38 cellular contexts compared by ENCODE assay signal in genomic region chr11:44255406-44256071, GRCh38. TPM values are rescaled to one million over a fixed set of nuclear protein-coding genes. Genes with fewer than 3 reads are reported as not detected.
"Had no signal": no experiment of that assay in that cellular context is flagged by ENCODE, and none has a peak within 500 bp of the region (broad histone marks: within the 10 kb centered on the region; RNA-seq: fewer than 3 reads in every experiment).

No MANE protein-coding gene starts in this region.

- H3K36me3 ChIP-seq: heart left ventricle, lower lobe of right lung, neutrophil, pancreas, prostate gland, sigmoid colon, thoracic aorta, vagina, WERI-Rb-1 had no signal

- H3K27ac ChIP-seq: body of pancreas, heart left ventricle, left lung, lower lobe of right lung, neutrophil, pancreas, prostate gland, sigmoid colon, thoracic aorta, vagina, WERI-Rb-1 had no signal

- H3K4me1 ChIP-seq: body of pancreas, left lung, lower lobe of right lung, pancreas, prostate gland, vagina had no signal

- ATAC-seq: activated CD4-positive, CD25-positive, alpha-beta regulatory T cell treated with anti-CD3 and anti-CD28 coated beads, Interleukin-2, amount 50 U/mL, for 24 hours; body of pancreas; effector memory CD8-positive, alpha-beta T cell; esophagus mucosa; left lung; lower lobe of right lung; mucosa of descending colon; pancreas; stimulated activated effector memory CD8-positive, alpha-beta T cell treated with anti-CD3 and anti-CD28 coated beads, Interleukin-12 subunit alpha, Interleukin-12 subunit beta, amount 100 ng/mL, for 72 hours had no signal

- H3K36me3 Mint-ChIP-seq: stimulated activated effector memory CD8-positive, alpha-beta T cell treated with anti-CD3 and anti-CD28 coated beads, Interleukin-12 subunit alpha, Interleukin-12 subunit beta, amount 100 ng/mL, for 72 hours had no signal

- H3K4me3 Mint-ChIP-seq: activated naive CD4-positive, alpha-beta T cell treated with anti-CD3 and anti-CD28 coated beads, Interleukin-2, amount 50 U/mL, for 24 hours; effector memory CD8-positive, alpha-beta T cell; immature natural killer cell; nephron; stimulated activated effector memory CD8-positive, alpha-beta T cell treated with anti-CD3 and anti-CD28 coated beads, Interleukin-12 subunit alpha, Interleukin-12 subunit beta, amount 100 ng/mL, for 72 hours; stimulated activated naive CD8-positive, alpha-beta T cell treated with anti-CD3 and anti-CD28 coated beads, Interleukin-15, Interleukin-2, amounts not matched to agents 100 ng/mL and 50 ng/mL, for 24 hours; T-helper 1 cell treated with Interleukin-12 subunit alpha and Interleukin-12 subunit beta and Interleukin-4 antibody, amounts not matched to agents 30 μg/mL and 1 μg/mL, for 36 hours; type B pancreatic cell had no signal

- H3K9me3 ChIP-seq: neutrophil, pancreas, prostate gland had no signal

- DNase-seq: activated CD4-positive, alpha-beta T cell treated with anti-CD3 and anti-CD28 coated beads for 48 hours; activated CD4-positive, alpha-beta T cell treated with anti-CD3 and anti-CD28 coated beads, Interleukin-2, amount 50 U/mL, for 48 hours; activated T-cell treated with anti-CD3 and anti-CD28 coated beads, Interleukin-2, amount 50 U/mL, for 48 hours; anterior cingulate cortex; body of pancreas; cortex of kidney; effector memory CD8-positive, alpha-beta T cell; foreskin fibroblast; heart left ventricle; hypothalamus; immature natural killer cell; left lung; lower lobe of right lung; mesendoderm; mucosa of descending colon; pancreas; retina; sigmoid colon; small intestine; stimulated activated CD4-positive, alpha-beta T cell treated with anti-CD3 and anti-CD28 coated beads, Interleukin-4, amount 100 ng/mL, for 24 hours; SW 1271; T-helper 9 cell; WERI-Rb-1 had no signal

- FAIRE-seq: pancreas, small intestine had no signal

- H3K27me3 ChIP-seq: body of pancreas, heart left ventricle, left lung, pancreas, sigmoid colon, vagina had no signal

- H3K27ac Mint-ChIP-seq: activated naive CD4-positive, alpha-beta T cell treated with anti-CD3 and anti-CD28 coated beads, Interleukin-2, amount 50 U/mL, for 24 hours; activated T-helper 2 cell treated with anti-CD3 and anti-CD28 coated beads, Interferon-gamma antibody, Interleukin-2, Interleukin-4, amounts not matched to agents 10 μg/mL and 5 μg/mL and 100 μg/mL, durations not matched to agents 14 hours and 24 hours and 36 hours; stimulated activated effector memory CD8-positive, alpha-beta T cell treated with anti-CD3 and anti-CD28 coated beads, Interleukin-12 subunit alpha, Interleukin-12 subunit beta, amount 100 ng/mL, for 72 hours; stimulated activated naive CD8-positive, alpha-beta T cell treated with anti-CD3 and anti-CD28 coated beads, Interleukin-15, Interleukin-2, amounts not matched to agents 100 ng/mL and 50 ng/mL, for 24 hours; T-helper 1 cell treated with Interleukin-12 subunit alpha and Interleukin-12 subunit beta and Interleukin-4 antibody, amounts not matched to agents 30 μg/mL and 1 μg/mL, for 36 hours; type B pancreatic cell had no signal

- H3K4me3 ChIP-seq: body of pancreas, heart left ventricle, left lung, lower lobe of right lung, mucosa of descending colon, pancreas, prostate gland, sigmoid colon, thoracic aorta, vagina had no signal

- H3K27me3 Mint-ChIP-seq: activated naive CD4-positive, alpha-beta T cell treated with anti-CD3 and anti-CD28 coated beads, Interleukin-2, amount 50 U/mL, for 24 hours; effector memory CD8-positive, alpha-beta T cell; stimulated activated naive CD8-positive, alpha-beta T cell treated with anti-CD3 and anti-CD28 coated beads, Interleukin-15, Interleukin-2, amounts not matched to agents 100 ng/mL and 50 ng/mL, for 24 hours; type B pancreatic cell had no signal

RNA-seq across cellular contexts. Expression of gene ALX4, which starts 54.4 kb away (rescaled TPM):
- total RNA-seq: activated CD8-positive, alpha-beta memory T cell treated with anti-CD3 and anti-CD28 coated beads for 36 hours; activated T-helper 2 cell treated with anti-CD3 and anti-CD28 coated beads, Interferon-gamma antibody, Interleukin-2, Interleukin-4, amounts not matched to agents 10 μg/mL and 5 μg/mL and 100 μg/mL, durations not matched to agents 14 hours and 24 hours and 36 hours; body of pancreas; esophagus mucosa; kidney epithelial cell; left lung; lower lobe of right lung; mucosa of descending colon; sigmoid colon; thoracic aorta; vagina had no signal
- polyA plus RNA-seq: immature natural killer cell, sigmoid colon, small intestine had no signal
